In genomic region chr9:78035369-78035993, GRCh38 we compare ENCODE assay signal across 9 cellular contexts. TPM values are rescaled to one million over a fixed set of nuclear protein-coding genes. Genes with fewer than 3 reads are reported as not detected.
DNase-seq lines count a peak whose midpoint lies in the region; FAIRE-seq and TF ChIP-seq lines count a peak whose summit lies in the region.
"Had no signal": no experiment of that assay in that cellular context is flagged by ENCODE, and none has a peak within 500 bp of the region (broad histone marks: within the 10 kb centered on the region; RNA-seq: fewer than 3 reads in every experiment).

No MANE protein-coding gene starts in this region.

- peaks cover 4% of the 10 kb centered on the region for H3K27me3 Mint-ChIP-seq in nephron (ENCODE audit: low read depth)

- no peaks in the 10 kb centered on the region for H3K36me3 Mint-ChIP-seq in nephron (ENCODE audit: low read depth)

- peak overlapping the region; percentile 1 to 16 (median 3) for H3K27ac Mint-ChIP-seq in nephron

- peak; percentile 81 to 89 (median 84) for TF ChIP-seq CTCF in nephron (IDR thresholded peaks at IDR 0.05; ENCODE audit: unreplicated experiment in 3 of 3)

- no peaks in the 10 kb centered on the region for H3K9me3 Mint-ChIP-seq in nephron
- H3K9me3 Mint-ChIP-seq: central memory CD8-positive, alpha-beta T cell had no signal

- FAIRE-seq in urothelium cell line (lab: Jason Lieb, UNC) (no peak), GM12891 (lab: Jason Lieb, UNC) (no peak)

- DNase-seq in ELF-1 (ENCODE audit: low read depth, low spot score) = peak; percentile 80
- DNase-seq in HuH-7.5 (ENCODE audit: low spot score) = peak; percentile 45
- peak; percentile 63 for DNase-seq in NOMO-1 treated with DMSO at 0.1 percent for 48 hours (lab: John Stamatoyannopoulos, UW; ENCODE audit: unreplicated experiment)
- DNase-seq in activated T-cell treated with anti-CD3 and anti-CD28 coated beads, Interleukin-2, amount 50 U/mL, for 48 hours = peak; percentile 44 to 51
- DNase-seq in fibroblast of peridontal ligament (ENCODE audit: extremely low read depth) = peak; percentile 93
- peak; percentile 53 for DNase-seq in urothelium cell line (ENCODE audit: low spot score)
- DNase-seq in GM12891 (ENCODE audit: insufficient read length, low spot score) = no peak

- peak overlapping the region in 2 of 3 experiments; percentile 5 to 12 for H3K4me3 Mint-ChIP-seq in nephron
- H3K4me3 Mint-ChIP-seq: central memory CD8-positive, alpha-beta T cell had no signal

- H3K4me1 Mint-ChIP-seq in nephron = peaks cover 16% of the 10 kb centered on the region

- no peak for TF ChIP-seq POLR2A in GM12891 (IDR thresholded peaks at IDR 0.05; ENCODE audit: low read depth, low read length)

TF ChIP-seq in GM12891, 5 proteins besides CTCF, POLR2A, EP300 and RAD21:
- TF ChIP-seq TAF1 (IDR thresholded peaks at IDR 0.05; ENCODE audit: low read depth, low read length) (no peak), POU2F2 (IDR thresholded peaks at IDR 0.05; ENCODE audit: low read depth, low read length) (no peak), POLR2AphosphoS5 (IDR thresholded peaks at IDR 0.05; ENCODE audit: low read depth, low read length) (no peak)

RNA-seq across cellular contexts. Expression of gene GNAQ, which starts 3.9 kb away (rescaled TPM):
- polyA plus RNA-seq in GM12891 (2012; ENCODE audit: low read depth, missing spikeins) = 0.18 TPM
